Comparison of ENCODE assay signal across 9 cellular contexts in the genomic region with DNA sequence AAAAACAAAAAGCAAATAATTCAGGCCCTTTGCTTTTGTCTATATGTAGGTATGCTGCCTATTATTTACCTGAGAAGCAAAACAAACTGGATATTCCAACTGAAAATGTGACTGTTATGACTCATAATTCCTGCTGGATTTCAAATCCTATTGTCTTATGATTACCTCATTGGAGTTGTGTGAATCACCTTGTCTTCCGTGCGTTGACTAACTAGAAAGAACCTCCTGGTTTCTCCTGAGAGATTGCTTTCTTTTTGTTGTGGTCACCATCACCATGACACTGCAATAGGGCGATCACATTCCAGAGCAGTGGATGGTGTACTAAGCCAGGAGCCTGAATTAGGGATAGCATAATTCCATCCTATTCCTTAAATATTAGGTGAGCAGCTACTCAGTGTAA. TPM values are rescaled to one million over a fixed set of nuclear protein-coding genes. Genes with fewer than 3 reads are reported as not detected.
DNase-seq lines count a peak whose midpoint lies in the region; ATAC-seq and TF ChIP-seq lines count a peak whose summit lies in the region.
"Had no signal": no experiment of that assay in that cellular context is flagged by ENCODE, and none has a peak within 500 bp of the region (broad histone marks: within the 10 kb centered on the region; RNA-seq: fewer than 3 reads in every experiment).

No MANE protein-coding gene starts in this region.

- CTCF ChIA-PET in Caco-2 (lab: Charles Lee), result no interaction called here
- CTCF ChIA-PET in activated CD4-positive, alpha-beta T cell treated with anti-CD3 and anti-CD28 coated beads for 36 hours (lab: Charles Lee), result no interaction called here

- no peak overlapping the region for H3K4me3 Mint-ChIP-seq in Caco-2 (ENCODE audit: unreplicated experiment)
- no peak overlapping the region for H3K4me3 Mint-ChIP-seq in activated CD4-positive, alpha-beta T cell treated with anti-CD3 and anti-CD28 coated beads for 36 hours
- H3K4me3 Mint-ChIP-seq: T-helper 17 cell had no signal

- WGBS in gastroesophageal sphincter (ENCODE audit: low coverage in 1 of 2), 2 donors, result 55 to 62% methylated on average over 2 to 3 of the region's 3 CpGs

- H3K36me3 Mint-ChIP-seq in Caco-2 (ENCODE audit: insufficient read depth, unreplicated experiment), result no peaks in the 10 kb centered on the region
- H3K36me3 Mint-ChIP-seq in activated CD4-positive, alpha-beta T cell treated with anti-CD3 and anti-CD28 coated beads for 36 hours (ENCODE audit: low read depth), result no peaks in the 10 kb centered on the region

- no peak overlapping the region for H3K27ac ChIP-seq in gastroesophageal sphincter

- DNase-seq in Caco-2 (peak in 1 of 2 experiments; percentile 49), LoVo (ENCODE audit: low spot score) (peak; percentile 73), cardiac fibroblast (ENCODE audit: low read depth in 2 of 2) (peak; percentile 59 to 96), left colon (no peak), ecto neural progenitor cell (ENCODE audit: low spot score) (no peak), GM10266 (ENCODE audit: extremely low spot score) (no peak)
- DNase-seq in activated CD4-positive, alpha-beta T cell treated with anti-CD3 and anti-CD28 coated beads for 36 hours, result no peak
- DNase-seq: T-helper 17 cell had no signal

- H3K4me1 Mint-ChIP-seq in Caco-2 (ENCODE audit: low read depth, unreplicated experiment), result peaks cover 18% of the 10 kb centered on the region
- peaks cover 9% of the 10 kb centered on the region for H3K4me1 Mint-ChIP-seq in activated CD4-positive, alpha-beta T cell treated with anti-CD3 and anti-CD28 coated beads for 36 hours

- no peak for TF ChIP-seq CTCF in Caco-2 (IDR thresholded peaks at IDR 0.05; ENCODE audit: insufficient read depth in 1 of 2, low read depth in 1 of 2, low read length in 1 of 2, severe bottlenecking in 1 of 2, unreplicated experiment in 1 of 2)
- no peak for TF ChIP-seq CTCF in cardiac fibroblast (IDR thresholded peaks at IDR 0.05; ENCODE audit: low read depth, low read length)
- TF ChIP-seq CTCF in GM10266 (IDR thresholded peaks at IDR 0.05; ENCODE audit: control insufficient read depth, insufficient read depth, low read depth, missing control alignments), result no peak
- no peak for TF ChIP-seq CTCF in gastroesophageal sphincter (IDR thresholded peaks at IDR 0.05)

- H3K4me1 ChIP-seq in Caco-2, result peaks cover 10% of the 10 kb centered on the region; the same call in 1 of the 2 replicates
- no peaks in the 10 kb centered on the region for H3K4me1 ChIP-seq in gastroesophageal sphincter

- peak overlapping the region; percentile 55 for H3K27ac Mint-ChIP-seq in Caco-2 (ENCODE audit: unreplicated experiment)
- H3K27ac Mint-ChIP-seq in activated CD4-positive, alpha-beta T cell treated with anti-CD3 and anti-CD28 coated beads for 36 hours, result no peak overlapping the region
- H3K27ac Mint-ChIP-seq: T-helper 17 cell had no signal

- no peaks in the 10 kb centered on the region for H3K9me3 ChIP-seq in Caco-2
- no peaks in the 10 kb centered on the region for H3K9me3 ChIP-seq in gastroesophageal sphincter

- no peaks in the 10 kb centered on the region for H3K36me3 ChIP-seq in Caco-2 (ENCODE audit: control insufficient read depth, insufficient read depth, low read length)
- H3K36me3 ChIP-seq in gastroesophageal sphincter, result no peaks in the 10 kb centered on the region

- no peaks in the 10 kb centered on the region for H3K27me3 Mint-ChIP-seq in Caco-2 (ENCODE audit: insufficient read depth, unreplicated experiment)
- peaks cover 14% of the 10 kb centered on the region for H3K27me3 Mint-ChIP-seq in activated CD4-positive, alpha-beta T cell treated with anti-CD3 and anti-CD28 coated beads for 36 hours

- H3K27me3 ChIP-seq in Caco-2 (replicated peaks; ENCODE audit: control insufficient read depth, insufficient read depth, low read length), result no peaks in the 10 kb centered on the region
- H3K27me3 ChIP-seq in gastroesophageal sphincter, result peaks cover 6% of the 10 kb centered on the region

- no peaks in the 10 kb centered on the region for H3K9me3 Mint-ChIP-seq in Caco-2 (ENCODE audit: unreplicated experiment)
- H3K9me3 Mint-ChIP-seq in activated CD4-positive, alpha-beta T cell treated with anti-CD3 and anti-CD28 coated beads for 36 hours (ENCODE audit: low read depth), result no peaks in the 10 kb centered on the region

- H3K4me3 ChIP-seq in Caco-2 (ENCODE audit: low read depth, low read length) (no peak overlapping the region), cardiac fibroblast (replicated peaks in 1 of 2; ENCODE audit: low read depth in 2 of 2, low read length in 2 of 2) (no peak overlapping the region), gastroesophageal sphincter (no peak overlapping the region)

- POLR2A ChIA-PET in Caco-2 (lab: Charles Lee), result no interaction called here
- POLR2A ChIA-PET in activated CD4-positive, alpha-beta T cell treated with anti-CD3 and anti-CD28 coated beads for 36 hours (lab: Charles Lee), result no interaction called here

- ATAC-seq in left colon (peak; percentile 42), gastroesophageal sphincter (no peak)
- no peak for ATAC-seq in activated CD4-positive, alpha-beta T cell treated with anti-CD3 and anti-CD28 coated beads for 36 hours
- ATAC-seq: T-helper 17 cell had no signal

- BruUV-seq in Caco-2 (replicated peaks; lab: Mats Ljungman, UMichigan), result no TSS peak

- no peak for TF ChIP-seq EP300 in gastroesophageal sphincter (IDR thresholded peaks at IDR 0.05)

- TF ChIP-seq POLR2A in gastroesophageal sphincter (IDR thresholded peaks at IDR 0.05), result no peak

- intact Hi-C loops in Caco-2 (cut with micrococcal nuclease; ENCODE audit: unreplicated experiment) (no loop called here), left colon (cut with DNase I, micrococcal nuclease) (no loop called here)
- intact Hi-C loops in activated CD4-positive, alpha-beta T cell treated with anti-CD3 and anti-CD28 coated beads for 36 hours (cut with DNase I, micrococcal nuclease), result no loop called here

RNA-seq across cellular contexts. Expression of a gene that starts 23.0 kb away (rescaled TPM):
- total RNA-seq in Caco-2 (2022) (15.3 and 18.1 TPM in 2 replicates), left colon (10 to 100 TPM; 42.2 to 51.8 TPM), gastroesophageal sphincter (1 to 10 TPM; 1.1 to 4.8 (median 4.0) TPM)
- 1 to 10 TPM; 2.0 to 2.4 TPM for total RNA-seq in activated CD4-positive, alpha-beta T cell treated with anti-CD3 and anti-CD28 coated beads for 36 hours

RNA-seq across cellular contexts. Expression of a gene that starts 48.3 kb away (rescaled TPM):
- total RNA-seq in Caco-2 (2022) (72.5 and 78.3 TPM in 2 replicates), left colon (10 to 100 TPM; 15.7 to 17.1 TPM), gastroesophageal sphincter (10 to 100 TPM; 16.3 to 44.8 (median 22.5) TPM)
- 10 to 100 TPM; 45.8 to 50.9 TPM for total RNA-seq in activated CD4-positive, alpha-beta T cell treated with anti-CD3 and anti-CD28 coated beads for 36 hours

Comparison
In these comparisons a context has a peak if more than half of its experiments do, and no peak if none do; other contexts are left out.
1. DNase-seq: peak in LoVo (single experiment) and cardiac fibroblast (2 of 2); none in left colon (0 of 2), ecto neural progenitor cell (single experiment), activated CD4-positive, alpha-beta T cell treated with anti-CD3 and anti-CD28 coated beads for 36 hours (single experiment) and GM10266 (single experiment).